In genomic region chr5:145944328-145944727, GRCh38 we compare ENCODE assay signal across 17 cellular contexts. TPM values are rescaled to one million over a fixed set of nuclear protein-coding genes. Genes with fewer than 3 reads are reported as not detected.
"Had no signal": no experiment of that assay in that cellular context is flagged by ENCODE, and none has a peak within 500 bp of the region (broad histone marks: within the 10 kb centered on the region; RNA-seq: fewer than 3 reads in every experiment).

No MANE protein-coding gene starts in this region.

- FAIRE-seq: TTC549 had no signal

- DNase-seq: activated CD4-positive, alpha-beta T cell treated with anti-CD3 and anti-CD28 coated beads for 48 hours; activated CD8-positive, alpha-beta memory T cell treated with anti-CD3 and anti-CD28 coated beads, Interleukin-2, amount 50 U/mL, for 4 hours; activated CD8-positive, alpha-beta T cell treated with anti-CD3 and anti-CD28 coated beads, Interleukin-2, amount 10 ng/mL, durations not matched to agents 7 days and 5 days; activated gamma-delta T cell; activated T-cell treated with anti-CD3 and anti-CD28 coated beads, Interleukin-2, amount 50 U/mL, for 72 hours; central memory CD4-positive, alpha-beta T cell; effector memory CD8-positive, alpha-beta T cell; foreskin melanocyte; head of caudate nucleus; naive B cell; ovary; stimulated activated CD4-positive, alpha-beta T cell treated with anti-CD3 and anti-CD28 coated beads, Interleukin-4, amount 100 ng/mL, for 24 hours; stimulated activated naive CD4-positive, alpha-beta T cell had no signal

- H3K36me3 ChIP-seq: neural progenitor cell, ovary had no signal

- H3K27ac ChIP-seq: neural progenitor cell, ovary had no signal

- H3K9me3 ChIP-seq: ovary had no signal

- H3K4me3 ChIP-seq: lung, neural progenitor cell, ovary had no signal

- H2AFZ ChIP-seq: neural progenitor cell had no signal

- H3K27me3 ChIP-seq: neural progenitor cell, ovary had no signal

- ATAC-seq: activated CD8-positive, alpha-beta T cell treated with anti-CD3 and anti-CD28 coated beads, Interleukin-2, amount 10 ng/mL, durations not matched to agents 7 days and 5 days; activated T-cell treated with anti-CD3 and anti-CD28 coated beads, Interleukin-2, amount 50 U/mL, for 72 hours; effector memory CD8-positive, alpha-beta T cell; WTC11 had no signal

- H3K4me2 ChIP-seq: neural progenitor cell had no signal

- H3K9ac ChIP-seq: neural progenitor cell had no signal

RNA-seq across cellular contexts. Expression of gene SH3RF2, which starts 8.0 kb away (rescaled TPM):
- total RNA-seq: activated CD8-positive, alpha-beta T cell treated with anti-CD3 and anti-CD28 coated beads, Interleukin-2, amount 10 ng/mL, durations not matched to agents 7 days and 5 days had no signal
